19 cellular contexts compared by ENCODE assay signal in genomic region chr2:127000937-127001336, GRCh38.
DNase-seq lines count a peak whose midpoint lies in the region; ATAC-seq and TF ChIP-seq lines count a peak whose summit lies in the region.
"Had no signal": no experiment of that assay in that cellular context is flagged by ENCODE, and none has a peak within 500 bp of the region (broad histone marks: within the 10 kb centered on the region; RNA-seq: fewer than 3 reads in every experiment).

No MANE protein-coding gene starts in this region.

- H3K36me3 ChIP-seq in upper lobe of left lung: no peaks in the 10 kb centered on the region
- H3K36me3 ChIP-seq in Peyer's patch: no peaks in the 10 kb centered on the region
- H3K36me3 ChIP-seq: upper lobe of right lung had no signal

- DNase-seq in activated T-cell treated with anti-CD3 and anti-CD28 coated beads, Interleukin-2, amount 50 U/mL, for 72 hours: peak; percentile 15 to 29
- no peak for DNase-seq in activated T-cell treated with anti-CD3 and anti-CD28 coated beads, Interleukin-2, amount 50 U/mL, for 24 hours
- peak; percentile 14 for DNase-seq in astrocyte of the hippocampus (ENCODE audit: low read depth, low spot score)
- no peak for DNase-seq in type B pancreatic cell (ENCODE audit: extremely low spot score, unreplicated experiment)
- DNase-seq in upper lobe of left lung: no peak
- DNase-seq in GM10266 (ENCODE audit: extremely low spot score): no peak
- no peak for DNase-seq in Peyer's patch
- DNase-seq: activated CD8-positive, alpha-beta memory T cell treated with anti-CD3 and anti-CD28 coated beads for 24 hours; DMS153; immature natural killer cell; NCI-H226; stimulated activated naive CD4-positive, alpha-beta T cell; upper lobe of right lung had no signal

- no peak for TF ChIP-seq EP300 in upper lobe of left lung (IDR thresholded peaks at IDR 0.05)

- TF ChIP-seq POLR2A in upper lobe of left lung (IDR thresholded peaks at IDR 0.05) (no peak), Peyer's patch (IDR thresholded peaks at IDR 0.05) (no peak)

- no peak overlapping the region for H3K27ac ChIP-seq in upper lobe of left lung
- H3K27ac ChIP-seq in Peyer's patch: peak overlapping the region in 1 of 4 donors; percentile 49
- H3K27ac ChIP-seq: upper lobe of right lung had no signal

- H3K27me3 Mint-ChIP-seq in activated T-cell treated with anti-CD3 and anti-CD28 coated beads, Interleukin-2, amount 50 U/mL, for 72 hours (ENCODE audit: low read depth): peaks cover 10% of the 10 kb centered on the region
- H3K27me3 Mint-ChIP-seq in activated T-cell treated with anti-CD3 and anti-CD28 coated beads, Interleukin-2, amount 50 U/mL, for 24 hours: no peaks in the 10 kb centered on the region
- no peaks in the 10 kb centered on the region for H3K27me3 Mint-ChIP-seq in type B pancreatic cell
- H3K27me3 Mint-ChIP-seq: progenitor cell of endocrine pancreas had no signal

- ATAC-seq in activated T-cell treated with anti-CD3 and anti-CD28 coated beads, Interleukin-2, amount 50 U/mL, for 72 hours (replicated peaks in 1 of 2): peak; percentile 89 to 96
- ATAC-seq in HG03442 (IDR thresholded peaks at IDR 0.05; ENCODE audit: unreplicated experiment): peak; percentile 75
- no peak for ATAC-seq in upper lobe of left lung (ENCODE audit: low FRiP score in 2 of 2)
- ATAC-seq: SK-N-SH treated with all-trans-retinoic acid at 6 μM for 48 hours, upper lobe of right lung had no signal

- no peaks in the 10 kb centered on the region for H3K9me3 ChIP-seq in upper lobe of left lung
- H3K9me3 ChIP-seq in Peyer's patch: no peaks in the 10 kb centered on the region
- H3K9me3 ChIP-seq: upper lobe of right lung had no signal

- no peaks in the 10 kb centered on the region for H3K36me3 Mint-ChIP-seq in activated T-cell treated with anti-CD3 and anti-CD28 coated beads, Interleukin-2, amount 50 U/mL, for 72 hours (ENCODE audit: insufficient read depth in 2 of 2)
- H3K36me3 Mint-ChIP-seq in activated T-cell treated with anti-CD3 and anti-CD28 coated beads, Interleukin-2, amount 50 U/mL, for 24 hours (ENCODE audit: low read depth): no peaks in the 10 kb centered on the region
- no peaks in the 10 kb centered on the region for H3K36me3 Mint-ChIP-seq in type B pancreatic cell
- H3K36me3 Mint-ChIP-seq: brain; CD14-positive monocyte; immature natural killer cell; natural killer cell treated with Interleukin-12 subunit alpha and Interleukin-12 subunit beta and Interleukin-15 and Interleukin-18, amount 100 ng/mL, for 72 hours had no signal

- TF ChIP-seq CTCF in type B pancreatic cell (conservative IDR thresholded peaks at IDR 0.05) (no peak), upper lobe of left lung (IDR thresholded peaks at IDR 0.05) (no peak), GM10266 (IDR thresholded peaks at IDR 0.05; ENCODE audit: control insufficient read depth, insufficient read depth, low read depth, missing control alignments) (no peak), Peyer's patch (IDR thresholded peaks at IDR 0.05) (no peak)

- H3K4me1 Mint-ChIP-seq in activated T-cell treated with anti-CD3 and anti-CD28 coated beads, Interleukin-2, amount 50 U/mL, for 72 hours (ENCODE audit: low read depth): peaks cover 5% of the 10 kb centered on the region
- H3K4me1 Mint-ChIP-seq in activated T-cell treated with anti-CD3 and anti-CD28 coated beads, Interleukin-2, amount 50 U/mL, for 24 hours (ENCODE audit: low read depth): peaks cover 3% of the 10 kb centered on the region
- H3K4me1 Mint-ChIP-seq in type B pancreatic cell (ENCODE audit: unreplicated experiment): peaks cover 23% of the 10 kb centered on the region
- H3K4me1 Mint-ChIP-seq: CD14-positive monocyte, immature natural killer cell had no signal

- no peak overlapping the region for H3K4me3 Mint-ChIP-seq in activated T-cell treated with anti-CD3 and anti-CD28 coated beads, Interleukin-2, amount 50 U/mL, for 72 hours
- no peak overlapping the region for H3K4me3 Mint-ChIP-seq in activated T-cell treated with anti-CD3 and anti-CD28 coated beads, Interleukin-2, amount 50 U/mL, for 24 hours
- no peak overlapping the region for H3K4me3 Mint-ChIP-seq in type B pancreatic cell
- H3K4me3 Mint-ChIP-seq: brain; CD14-positive monocyte; immature natural killer cell; natural killer cell treated with Interleukin-12 subunit alpha and Interleukin-12 subunit beta and Interleukin-15 and Interleukin-18, amount 100 ng/mL, for 72 hours had no signal

- no peaks in the 10 kb centered on the region for H3K9me3 Mint-ChIP-seq in activated T-cell treated with anti-CD3 and anti-CD28 coated beads, Interleukin-2, amount 50 U/mL, for 72 hours
- no peaks in the 10 kb centered on the region for H3K9me3 Mint-ChIP-seq in activated T-cell treated with anti-CD3 and anti-CD28 coated beads, Interleukin-2, amount 50 U/mL, for 24 hours
- H3K9me3 Mint-ChIP-seq in type B pancreatic cell: no peaks in the 10 kb centered on the region
- H3K9me3 Mint-ChIP-seq: brain; immature natural killer cell; natural killer cell treated with Interleukin-12 subunit alpha and Interleukin-12 subunit beta and Interleukin-15 and Interleukin-18, amount 100 ng/mL, for 72 hours had no signal

- H3K4me1 ChIP-seq in upper lobe of left lung: peaks cover 0 to 7% (median 4%) of the 10 kb centered on the region in 4 donors
- H3K4me1 ChIP-seq in Peyer's patch: peaks cover 0 to 14% (median 0%) of the 10 kb centered on the region in 4 donors
- H3K4me1 ChIP-seq: upper lobe of right lung had no signal

- H3K27me3 ChIP-seq in upper lobe of left lung: no peaks in the 10 kb centered on the region
- no peaks in the 10 kb centered on the region for H3K27me3 ChIP-seq in Peyer's patch
- H3K27me3 ChIP-seq: upper lobe of right lung had no signal

- no peak overlapping the region for H3K4me3 ChIP-seq in upper lobe of left lung
- no peak overlapping the region for H3K4me3 ChIP-seq in Peyer's patch
- H3K4me3 ChIP-seq: upper lobe of right lung had no signal

- WGBS in upper lobe of left lung, 2 donors: 79 to 81% methylated on average over 5 of the region's 5 CpGs

- H3K27ac Mint-ChIP-seq in activated T-cell treated with anti-CD3 and anti-CD28 coated beads, Interleukin-2, amount 50 U/mL, for 72 hours: no peak overlapping the region
- no peak overlapping the region for H3K27ac Mint-ChIP-seq in activated T-cell treated with anti-CD3 and anti-CD28 coated beads, Interleukin-2, amount 50 U/mL, for 24 hours
- peak overlapping the region; percentile 75 for H3K27ac Mint-ChIP-seq in type B pancreatic cell
- H3K27ac Mint-ChIP-seq: CD14-positive monocyte; immature natural killer cell; natural killer cell treated with Interleukin-12 subunit alpha and Interleukin-12 subunit beta and Interleukin-15 and Interleukin-18, amount 100 ng/mL, for 72 hours; progenitor cell of endocrine pancreas had no signal

Comparison
In these comparisons a context has a peak if more than half of its experiments do, and no peak if none do; other contexts are left out.
1. DNase-seq: peak in activated T-cell treated with anti-CD3 and anti-CD28 coated beads, Interleukin-2, amount 50 U/mL, for 72 hours (2 of 2) and astrocyte of the hippocampus (single experiment); none in activated T-cell treated with anti-CD3 and anti-CD28 coated beads, Interleukin-2, amount 50 U/mL, for 24 hours (single experiment), type B pancreatic cell (single experiment), upper lobe of left lung (0 of 2), GM10266 (single experiment) and Peyer's patch (0 of 3).
2. ATAC-seq: peak in activated T-cell treated with anti-CD3 and anti-CD28 coated beads, Interleukin-2, amount 50 U/mL, for 72 hours (2 of 2) and HG03442 (single experiment); none in upper lobe of left lung (0 of 2).